In genomic region chr3:106294121-106294520, GRCh38 we compare ENCODE assay signal across 17 cellular contexts.
DNase-seq lines count a peak whose midpoint lies in the region; ATAC-seq lines count a peak whose summit lies in the region.
"Had no signal": no experiment of that assay in that cellular context is flagged by ENCODE, and none has a peak within 500 bp of the region (broad histone marks: within the 10 kb centered on the region; RNA-seq: fewer than 3 reads in every experiment).

No MANE protein-coding gene starts in this region.

- H3K27ac Mint-ChIP-seq in stimulated activated effector memory CD8-positive, alpha-beta T cell treated with anti-CD3 and anti-CD28 coated beads, Interleukin-12 subunit alpha, Interleukin-12 subunit beta, amount 100 ng/mL, for 72 hours, result no peak overlapping the region
- H3K27ac Mint-ChIP-seq: B cell; CD8-positive, alpha-beta T cell; H9; IgD-negative memory B cell had no signal

- no peaks in the 10 kb centered on the region for H3K9me3 Mint-ChIP-seq in stimulated activated effector memory CD8-positive, alpha-beta T cell treated with anti-CD3 and anti-CD28 coated beads, Interleukin-12 subunit alpha, Interleukin-12 subunit beta, amount 100 ng/mL, for 72 hours
- H3K9me3 Mint-ChIP-seq: CD8-positive, alpha-beta T cell; H9; IgD-negative memory B cell had no signal

- peaks cover 28% of the 10 kb centered on the region for H3K4me1 Mint-ChIP-seq in stimulated activated effector memory CD8-positive, alpha-beta T cell treated with anti-CD3 and anti-CD28 coated beads, Interleukin-12 subunit alpha, Interleukin-12 subunit beta, amount 100 ng/mL, for 72 hours

- ATAC-seq in stimulated activated effector memory CD8-positive, alpha-beta T cell treated with anti-CD3 and anti-CD28 coated beads, Interleukin-12 subunit alpha, Interleukin-12 subunit beta, amount 100 ng/mL, for 72 hours, result no peak
- ATAC-seq: CD8-positive, alpha-beta T cell; HepG2 had no signal

- no peaks in the 10 kb centered on the region for H3K36me3 Mint-ChIP-seq in stimulated activated effector memory CD8-positive, alpha-beta T cell treated with anti-CD3 and anti-CD28 coated beads, Interleukin-12 subunit alpha, Interleukin-12 subunit beta, amount 100 ng/mL, for 72 hours
- H3K36me3 Mint-ChIP-seq: CD8-positive, alpha-beta T cell; IgD-negative memory B cell had no signal

- H3K4me3 Mint-ChIP-seq in stimulated activated effector memory CD8-positive, alpha-beta T cell treated with anti-CD3 and anti-CD28 coated beads, Interleukin-12 subunit alpha, Interleukin-12 subunit beta, amount 100 ng/mL, for 72 hours, result no peak overlapping the region
- H3K4me3 Mint-ChIP-seq: B cell; CD8-positive, alpha-beta T cell; H9; IgD-negative memory B cell had no signal

- peak; percentile 11 for DNase-seq in DMS 273 (lab: John Stamatoyannopoulos, UW; ENCODE audit: unreplicated experiment)
- DNase-seq in DMS 273 treated with DMSO at 0.1 percent for 48 hours (lab: John Stamatoyannopoulos, UW), result no peak
- DNase-seq in COLO829 (ENCODE audit: low spot score), result peak; percentile 28
- peak; percentile 24 for DNase-seq in globus pallidus (ENCODE audit: low spot score)
- peak; percentile 60 for DNase-seq in pons (ENCODE audit: low spot score)
- DNase-seq in retina, result no peak
- no peak for DNase-seq in stimulated activated effector memory CD8-positive, alpha-beta T cell treated with anti-CD3 and anti-CD28 coated beads, Interleukin-12 subunit alpha, Interleukin-12 subunit beta, amount 100 ng/mL, for 72 hours (ENCODE audit: low spot score in 2 of 2)
- no peak for DNase-seq in iPS-NIHi11 (ENCODE audit: low spot score)
- DNase-seq: CD8-positive, alpha-beta T cell; COR-L47; DMS53; DND-41; EL; H9 had no signal

Comparison
In these comparisons a context has a peak if more than half of its experiments do, and no peak if none do; other contexts are left out.
1. DNase-seq: peak in DMS 273 (single experiment), COLO829 (single experiment), globus pallidus (single experiment) and pons (single experiment); none in DMS 273 treated with DMSO at 0.1 percent for 48 hours (single experiment), retina (single experiment), stimulated activated effector memory CD8-positive, alpha-beta T cell treated with anti-CD3 and anti-CD28 coated beads, Interleukin-12 subunit alpha, Interleukin-12 subunit beta, amount 100 ng/mL, for 72 hours (0 of 2) and iPS-NIHi11 (single experiment).